34 cellular contexts compared by ENCODE assay signal in genomic region chr3:193068365-193068764, GRCh38.
"Had no signal": no experiment of that assay in that cellular context is flagged by ENCODE, and none has a peak within 500 bp of the region (broad histone marks: within the 10 kb centered on the region; RNA-seq: fewer than 3 reads in every experiment).

No MANE protein-coding gene starts in this region.

- H3K4me3 ChIP-seq: MG63 had no signal

- DNase-seq: Karpas-422, Kasumi-1, MG63, MM.1S, MV-4-11, NCI-H1048, NCI-H1092, NCI-H1092 treated with DMSO at 0.1 percent for 48 hours, NCI-H1105, NCI-H1105 treated with DMSO at 0.1 percent for 48 hours, NCI-H1417, NCI-H1417 treated with DMSO at 0.1 percent for 48 hours, NCI-H1436, NCI-H1436 treated with DMSO at 0.1 percent for 48 hours, NCI-H146, NCI-H1694, NCI-H1694 treated with DMSO at 0.1 percent for 48 hours, NCI-H187, NCI-H187 treated with DMSO at 0.1 percent for 48 hours, NCI-H1930, NCI-H2029, NCI-H2029 treated with DMSO at 0.1 percent for 48 hours, NCI-H2081, NCI-H2081 treated with DMSO at 0.1 percent for 48 hours, NCI-H2107, NCI-H2171, NCI-H2171 treated with DMSO at 0.1 percent for 48 hours, NCI-H2227 treated with DMSO at 0.1 percent for 48 hours, NCI-H226, NCI-H345, NCI-H446, NCI-H446 treated with DMSO at 0.1 percent for 48 hours, NCI-H510A, NCI-H510A treated with DMSO at 0.1 percent for 48 hours had no signal

- H3K9me3 ChIP-seq: MG63 had no signal

- H3K36me3 ChIP-seq: MG63 had no signal
